In genomic region chr4:146243883-146244277, GRCh38 we compare ENCODE assay signal across 19 cellular contexts. TPM values are rescaled to one million over a fixed set of nuclear protein-coding genes. Genes with fewer than 3 reads are reported as not detected.
A peak's percentile ranks its signal among the peaks of the same experiment; 100 is the strongest.
DNase-seq lines count a peak whose midpoint lies in the region; TF ChIP-seq lines count a peak whose summit lies in the region.
"Had no signal": no experiment of that assay in that cellular context is flagged by ENCODE, and none has a peak within 500 bp of the region (broad histone marks: within the 10 kb centered on the region; RNA-seq: fewer than 3 reads in every experiment).

No MANE protein-coding gene starts in this region.

- peak; percentile 8 for TF ChIP-seq POLR2A in GM18526 (IDR thresholded peaks at IDR 0.05; ENCODE audit: extremely low read depth, insufficient read length)
- TF ChIP-seq POLR2A in adrenal gland (IDR thresholded peaks at IDR 0.05): no peak

- H3K4me1 ChIP-seq in ascending aorta: peaks cover 20 to 33% of the 10 kb centered on the region in 2 donors
- H3K4me1 ChIP-seq in adrenal gland (replicated peaks in 1 of 2): peaks cover 24 to 40% of the 10 kb centered on the region in 2 donors

- H3K4me1 Mint-ChIP-seq in activated T-cell treated with anti-CD3 and anti-CD28 coated beads, Interleukin-2, amount 50 U/mL, for 24 hours (ENCODE audit: low read depth): peaks cover 52% of the 10 kb centered on the region
- H3K4me1 Mint-ChIP-seq in osteocyte (ENCODE audit: unreplicated experiment): peaks cover 17% of the 10 kb centered on the region

- H3K36me3 Mint-ChIP-seq in activated T-cell treated with anti-CD3 and anti-CD28 coated beads, Interleukin-2, amount 50 U/mL, for 24 hours (ENCODE audit: low read depth): no peaks in the 10 kb centered on the region
- no peaks in the 10 kb centered on the region for H3K36me3 Mint-ChIP-seq in osteocyte (ENCODE audit: unreplicated experiment)
- H3K36me3 Mint-ChIP-seq: CD14-positive monocyte, immature natural killer cell had no signal

- DNase-seq in activated T-cell treated with anti-CD3 and anti-CD28 coated beads, Interleukin-2, amount 50 U/mL, for 24 hours: no peak
- DNase-seq in activated T-cell treated with anti-CD3 and anti-CD28 coated beads for 4 hours (no peak), ascending aorta (ENCODE audit: low spot score in 2 of 2) (no peak), osteocyte (ENCODE audit: extremely low spot score, unreplicated experiment) (peak; percentile 60), coronary artery (ENCODE audit: low spot score) (no peak), EL (no peak), adrenal gland (no peak)
- DNase-seq: ACHN, DMS 273 treated with DMSO at 0.1 percent for 48 hours, NCI-H2107, NCI-H510A, retina had no signal

- H3K27me3 Mint-ChIP-seq in activated T-cell treated with anti-CD3 and anti-CD28 coated beads, Interleukin-2, amount 50 U/mL, for 24 hours: peaks cover 7% of the 10 kb centered on the region
- no peaks in the 10 kb centered on the region for H3K27me3 Mint-ChIP-seq in osteocyte (ENCODE audit: unreplicated experiment)

- intact Hi-C loops in ascending aorta (cut with DNase I): loop anchor here (2.0 kb wide), 1 partner anchor 93 kb away; no protein-coding TSS in a partner anchor
- intact Hi-C loops in adrenal gland (cut with DNase I): no loop called here

- H3K36me3 ChIP-seq in ascending aorta (no peaks in the 10 kb centered on the region), adrenal gland (replicated peaks in 1 of 2) (no peaks in the 10 kb centered on the region)
- H3K36me3 ChIP-seq: heart left ventricle, thoracic aorta had no signal

- peak overlapping the region; percentile 69 for H3K4me3 Mint-ChIP-seq in activated T-cell treated with anti-CD3 and anti-CD28 coated beads, Interleukin-2, amount 50 U/mL, for 24 hours
- H3K4me3 Mint-ChIP-seq in osteocyte (ENCODE audit: unreplicated experiment): no peak overlapping the region
- H3K4me3 Mint-ChIP-seq: CD14-positive monocyte, immature natural killer cell had no signal

- TF ChIP-seq CTCF in ascending aorta (IDR thresholded peaks at IDR 0.05) (no peak), osteocyte (IDR thresholded peaks at IDR 0.05) (no peak), coronary artery (IDR thresholded peaks at IDR 0.05) (no peak), adrenal gland (IDR thresholded peaks at IDR 0.05) (no peak)

- H3K27me3 ChIP-seq in ascending aorta: no peaks in the 10 kb centered on the region
- no peaks in the 10 kb centered on the region for H3K27me3 ChIP-seq in adrenal gland
- H3K27me3 ChIP-seq: heart left ventricle had no signal

- no peaks in the 10 kb centered on the region for H3K9me3 Mint-ChIP-seq in activated T-cell treated with anti-CD3 and anti-CD28 coated beads, Interleukin-2, amount 50 U/mL, for 24 hours
- no peaks in the 10 kb centered on the region for H3K9me3 Mint-ChIP-seq in osteocyte (ENCODE audit: unreplicated experiment)
- H3K9me3 Mint-ChIP-seq: CD14-positive monocyte, immature natural killer cell had no signal

- no peaks in the 10 kb centered on the region for H3K9me3 ChIP-seq in ascending aorta
- no peaks in the 10 kb centered on the region for H3K9me3 ChIP-seq in adrenal gland (replicated peaks in 1 of 3)
- H3K9me3 ChIP-seq: thoracic aorta had no signal

- H3K27ac Mint-ChIP-seq in activated T-cell treated with anti-CD3 and anti-CD28 coated beads, Interleukin-2, amount 50 U/mL, for 24 hours: peak overlapping the region; percentile 96
- H3K27ac Mint-ChIP-seq in osteocyte (ENCODE audit: unreplicated experiment): no peak overlapping the region
- H3K27ac Mint-ChIP-seq: immature natural killer cell had no signal

- 92 to 95% (median 93%) methylated on average over 14 to 17 of the region's 17 CpGs for WGBS in adrenal gland, 4 donors

- H3K4me3 ChIP-seq in ascending aorta (no peak overlapping the region), coronary artery (no peak overlapping the region), adrenal gland (no peak overlapping the region)
- H3K4me3 ChIP-seq: thoracic aorta had no signal

- peak overlapping the region; percentile 38 to 95 for H3K27ac ChIP-seq in ascending aorta
- peak overlapping the region in 1 of 2 donors; percentile 67 for H3K27ac ChIP-seq in coronary artery
- no peak overlapping the region for H3K27ac ChIP-seq in adrenal gland

RNA-seq across cellular contexts. Expression of gene REELD1, which starts 29.5 kb away (rescaled TPM):
- not detected for total RNA-seq in ascending aorta
- not detected in 2 replicates for total RNA-seq in osteocyte
- total RNA-seq in adrenal gland: under 1 TPM in 1 of 8 donors, not detected in 7; 0.14 TPM
- 1 to 10 TPM in 1 of 3 donors, under 1 TPM in 2; 0.40 to 1.1 (median 0.80) TPM for polyA plus RNA-seq in adrenal gland
- total RNA-seq: G401, SK-MEL-5 had no signal
- polyA plus RNA-seq: CD14-positive monocyte, immature natural killer cell had no signal

Comparison
In these comparisons a context has a peak if more than half of its experiments do, and no peak if none do; other contexts are left out.
1. H3K27ac ChIP-seq: peak in ascending aorta (2 of 2); none in adrenal gland (0 of 5).